8 cellular contexts compared by ENCODE assay signal in genomic region chr1:204407314-204407971, GRCh38. TPM values are rescaled to one million over a fixed set of nuclear protein-coding genes. Genes with fewer than 3 reads are reported as not detected.
A peak's percentile ranks its signal among the peaks of the same experiment; 100 is the strongest.
DNase-seq lines count a peak whose midpoint lies in the region; ATAC-seq, FAIRE-seq and TF ChIP-seq lines count a peak whose summit lies in the region.

No MANE protein-coding gene starts in this region.

- no peak overlapping the region for H4K91ac ChIP-seq in mesenchymal stem cell (ENCODE audit: low read length)

- 0 to 1% methylated on average over 3 of the region's 3 CpGs for WGBS in heart right ventricle, 2 donors
- WGBS in K562 (ENCODE audit: insufficient coverage, low coverage, missing lambda C conversion rate): 0% methylated on average over 3 of the region's 3 CpGs
- 21% methylated on average over 2 of the region's 3 CpGs for WGBS in mesenchymal stem cell
- WGBS in urinary bladder: under 1% methylated on average over 3 of the region's 3 CpGs

- H3K9me1 ChIP-seq in K562 (ENCODE audit: control insufficient read depth, insufficient read depth, low read length): no peaks in the 10 kb centered on the region

- peak overlapping the region in 3 of 10 donors; percentile 98 to 100 (median 99) for H3K27ac ChIP-seq in heart right ventricle
- no peak overlapping the region; the same call in 2 of the 3 replicates for H3K27ac ChIP-seq in K562 (ENCODE audit: extremely low read depth, low read depth, low read length)
- no peak overlapping the region for H3K27ac ChIP-seq in mesenchymal stem cell (ENCODE audit: low read length, poor library complexity, severe bottlenecking)
- no peak overlapping the region for H3K27ac ChIP-seq in urinary bladder (ENCODE audit: low read depth)

- POLR2A ChIA-PET in K562 (lab: Yijun Ruan, JAX): interaction anchor here (0.7 to 5.8 kb wide), 9 partner anchors 9 to 645 kb away, joined by 3 to 87 read pairs (median 3); partner anchors contain the start of gene MDM4

- intact Hi-C loops in heart right ventricle (cut with DNase I) (no loop called here), cardiac septum (cut with DNase I) (no loop called here), K562 (cut with micrococcal nuclease) (no loop called here)

- ATAC-seq in heart right ventricle: no peak
- ATAC-seq in K562: no peak
- no peak for ATAC-seq in HG03135 (IDR thresholded peaks at IDR 0.05; ENCODE audit: unreplicated experiment)

- DNase-seq in heart right ventricle: no peak
- no peak for DNase-seq in cardiac septum (ENCODE audit: low spot score)
- DNase-seq in K562 (ENCODE audit: extremely low read depth in 1 of 4, low spot score in 3 of 4): no peak
- DNase-seq in mesenchymal stem cell: peak; percentile 23
- no peak for DNase-seq in amygdala (lab: John Stamatoyannopoulos, UW)
- DNase-seq in NCI-H748 (lab: John Stamatoyannopoulos, UW; ENCODE audit: unreplicated experiment): no peak

- H3K4me2 ChIP-seq in K562 (ENCODE audit: insufficient read depth, low read length) (peak overlapping the region; percentile 99), mesenchymal stem cell (ENCODE audit: low read length, poor library complexity, severe bottlenecking) (peak overlapping the region; percentile 46)

- no peaks in the 10 kb centered on the region for H3K27me3 ChIP-seq in heart right ventricle
- no peaks in the 10 kb centered on the region for H3K27me3 ChIP-seq in K562 (ENCODE audit: control insufficient read depth in 2 of 2, insufficient read depth in 2 of 2, low read length in 2 of 2)
- no peaks in the 10 kb centered on the region for H3K27me3 ChIP-seq in mesenchymal stem cell (ENCODE audit: control insufficient read depth in 1 of 2, insufficient read depth in 1 of 2, low read length in 2 of 2)

- no peak overlapping the region for H2AK5ac ChIP-seq in mesenchymal stem cell (ENCODE audit: low read length, severe bottlenecking)

- H3K4me1 ChIP-seq in heart right ventricle (peaks cover 0 to 46% (median 33%) of the 10 kb centered on the region in 9 donors), K562 (replicated peaks in 1 of 2; ENCODE audit: control insufficient read depth in 2 of 2, insufficient read depth in 2 of 2, low read length in 2 of 2) (peaks cover 4 to 6% of the 10 kb centered on the region in 2 experiments; a peak in 4 of 5 replicates), mesenchymal stem cell (ENCODE audit: control insufficient read depth, insufficient read depth, low read depth, low read length) (peaks cover under 1% of the 10 kb centered on the region), urinary bladder (ENCODE audit: insufficient read depth) (no peaks in the 10 kb centered on the region)

- H2BK12ac ChIP-seq in mesenchymal stem cell (ENCODE audit: low read length in 2 of 2): no peak overlapping the region

- H3K4me3 ChIP-seq in heart right ventricle (peak overlapping the region; percentile 65 to 97 (median 86)), K562 (peak overlapping the region; percentile 90), mesenchymal stem cell (ENCODE audit: insufficient read depth in 1 of 2, low read depth in 1 of 2, low read length in 2 of 2) (peak overlapping the region in 1 of 2 experiments; percentile 89), urinary bladder (ENCODE audit: low read depth, low read length) (peak overlapping the region; percentile 77)

- H3K4ac ChIP-seq in mesenchymal stem cell (ENCODE audit: low read depth in 1 of 2, low read length in 2 of 2): no peak overlapping the region

- TF ChIP-seq EP300 in K562 (IDR thresholded peaks at IDR 0.05; ENCODE audit: low read length): no peak

- peaks cover 3% of the 10 kb centered on the region for H3K79me1 ChIP-seq in mesenchymal stem cell (replicated peaks; ENCODE audit: low read length, poor library complexity, severe bottlenecking)

- peaks cover 83% of the 10 kb centered on the region for H3K79me2 ChIP-seq in K562 (ENCODE audit: control insufficient read depth, insufficient read depth, low read length)

- H4K8ac ChIP-seq in mesenchymal stem cell (ENCODE audit: low read length): no peak overlapping the region

- no peak overlapping the region for H2BK5ac ChIP-seq in mesenchymal stem cell (ENCODE audit: low read depth, low read length, poor library complexity, severe bottlenecking)

- no peak for FAIRE-seq in K562 (lab: Jason Lieb, UNC)

- H2AFZ ChIP-seq in K562 (ENCODE audit: low read depth, low read length) (no peak overlapping the region), mesenchymal stem cell (ENCODE audit: low read depth, low read length) (no peak overlapping the region)

- TF ChIP-seq POLR2A in K562 (conservative IDR thresholded peaks at IDR 0.05): no peak

- in situ Hi-C loops in K562 (cut with MboI): no loop called here

- H3K18ac ChIP-seq in mesenchymal stem cell (ENCODE audit: low read depth in 1 of 2, low read length in 2 of 2): no peak overlapping the region

- no peak for TF ChIP-seq CTCF in heart right ventricle (IDR thresholded peaks at IDR 0.05)
- TF ChIP-seq CTCF in K562 (IDR thresholded peaks at IDR 0.05 in 2 of 3, conservative IDR thresholded peaks at IDR 0.05 in 1 of 3; ENCODE audit: insufficient read depth in 2 of 3, low read depth in 1 of 3, low read length in 3 of 3): no peak

- no peak overlapping the region for H3K14ac ChIP-seq in mesenchymal stem cell (ENCODE audit: low read length in 2 of 2)

- H3K9ac ChIP-seq in K562 (ENCODE audit: insufficient read depth in 1 of 2, low read depth in 2 of 2, low read length in 2 of 2): peak overlapping the region in 1 of 2 experiments; percentile 95; a peak in 3 of 4 replicates
- peak overlapping the region; percentile 100 for H3K9ac ChIP-seq in mesenchymal stem cell (ENCODE audit: low read length)

- peaks cover 0 to 53% (median 21%) of the 10 kb centered on the region in 9 donors for H3K36me3 ChIP-seq in heart right ventricle
- peaks cover 80% of the 10 kb centered on the region for H3K36me3 ChIP-seq in K562 (ENCODE audit: control insufficient read depth, insufficient read depth, low read length)
- H3K36me3 ChIP-seq in mesenchymal stem cell (ENCODE audit: control insufficient read depth in 1 of 2, insufficient read depth in 2 of 2, low read depth in 1 of 2, low read length in 2 of 2): peaks cover 8 to 59% of the 10 kb centered on the region in 2 experiments
- peaks cover 2% of the 10 kb centered on the region for H3K36me3 ChIP-seq in urinary bladder (ENCODE audit: insufficient read depth)

- no peak overlapping the region for H3K23ac ChIP-seq in mesenchymal stem cell (ENCODE audit: low read length in 2 of 2)

- H3K9me3 ChIP-seq in heart right ventricle (no peaks in the 10 kb centered on the region), K562 (replicated peaks; ENCODE audit: control insufficient read depth, insufficient read depth, low read depth, low read length) (no peaks in the 10 kb centered on the region), mesenchymal stem cell (ENCODE audit: control insufficient read depth, low read length) (no peaks in the 10 kb centered on the region)

- CTCF ChIA-PET in K562 (lab: Yijun Ruan, JAX; ENCODE audit: low intra/inter-chr PET ratio): interaction anchor here (0.8 kb wide), 1 partner anchor 24 kb away, joined by 3 read pairs; no protein-coding TSS in a partner anchor

- TF ChIP-seq RAD21 in K562 (CRISPR knock-in tag; conservative IDR thresholded peaks at IDR 0.05 in 1 of 2, IDR thresholded peaks at IDR 0.05 in 1 of 2): no peak

- no peak overlapping the region for H2BK120ac ChIP-seq in mesenchymal stem cell (ENCODE audit: low read depth, low read length)

- peaks cover 56% of the 10 kb centered on the region for H4K20me1 ChIP-seq in K562 (replicated peaks; ENCODE audit: control insufficient read depth, insufficient read depth, low read length)

- H2BK15ac ChIP-seq in mesenchymal stem cell (ENCODE audit: low read depth, poor library complexity, severe bottlenecking): no peak overlapping the region

- no TSS peak for BruUV-seq in K562 (replicated peaks; lab: Mats Ljungman, UMichigan)

RNA-seq across cellular contexts. Expression of gene PPP1R15B, which starts 4.2 kb away (rescaled TPM):
- 10 to 100 TPM; 18.1 to 47.3 (median 22.5) TPM for total RNA-seq in heart right ventricle
- 10 to 100 TPM in 1 of 2 donors, 1 to 10 TPM in 1; 8.4 to 13.0 TPM for polyA plus RNA-seq in heart right ventricle
- 21.2 TPM for total RNA-seq in cardiac septum
- 89.5 and 106 TPM in 2 replicates for total RNA-seq in K562 (2011; cell fraction: chromatin; rRNA removed; ENCODE audit: low replicate concordance)
- 92.1 and 92.6 TPM in 2 replicates for total RNA-seq in K562 (2011; cell fraction: nucleolus; rRNA removed)
- total RNA-seq in K562 (2011; cell fraction: nucleoplasm; rRNA removed): 106 and 121 TPM in 2 replicates
- total RNA-seq in K562 (2014; rRNA removed): 30.8 and 32.3 TPM in 2 replicates
- total RNA-seq in K562 (2014; rRNA removed; fragmentation: Illumina TruSeq; extraction: Trizol): 42.2 and 45.5 TPM in 2 replicates
- 30.6 and 32.4 TPM in 2 replicates for total RNA-seq in K562 (2015; rRNA removed; fragmentation: Illumina TruSeq; extraction: Trizol)
- total RNA-seq in K562 (2021): 46.5 and 48.1 TPM in 2 replicates
- polyA plus RNA-seq in K562 (2011; rRNA removed): 24.6 and 27.0 TPM in 2 replicates
- 19.2 and 23.1 TPM in 2 replicates for polyA plus RNA-seq in K562 (2011; cell fraction: cytosol; rRNA removed)
- polyA plus RNA-seq in K562 (2011; cell fraction: nucleus; rRNA removed): 18.4 and 20.5 TPM in 2 replicates
- 15.8 and 22.5 TPM in 2 replicates for polyA plus RNA-seq in K562 (2012)
- 34.2 and 36.5 TPM in 2 replicates for polyA plus RNA-seq in K562 (2014; fragmentation: Illumina TruSeq; extraction: Trizol)
- 10 to 100 TPM; 17.0 to 24.7 TPM for polyA plus RNA-seq in K562 (2014; fragmentation: Nextera tagmentation; extraction: Ambion mirVana)
- polyA plus RNA-seq in K562 (2014; rRNA removed): 26.9 and 27.2 TPM in 2 replicates
- polyA minus RNA-seq in K562 (2011; rRNA and poly(A)+ RNA removed): 47.0 and 63.2 TPM in 2 replicates
- polyA minus RNA-seq in K562 (2011; cell fraction: cytosol; rRNA and poly(A)+ RNA removed): 38.7 and 39.2 TPM in 2 replicates
- polyA minus RNA-seq in K562 (2011; cell fraction: nucleus; rRNA and poly(A)+ RNA removed): 36.5 and 72.2 TPM in 2 replicates
- polyA plus RNA-seq in mesenchymal stem cell (2013, experiment 1 of 2): 19.9 TPM
- 19.0 TPM for polyA plus RNA-seq in mesenchymal stem cell (2013, experiment 2 of 2)
- total RNA-seq in urinary bladder: 45.2 TPM
- polyA plus RNA-seq in urinary bladder: 28.3 TPM

RNA-seq across cellular contexts. Expression of gene PLEKHA6, which starts 47.7 kb away (rescaled TPM):
- total RNA-seq in heart right ventricle (10 to 100 TPM in 9 of 10 donors, 1 to 10 TPM in 1; 4.8 to 34.9 (median 19.2) TPM), cardiac septum (27.9 TPM), K562 (2014; rRNA removed) (not detected in 2 replicates), K562 (2014; rRNA removed; fragmentation: Illumina TruSeq; extraction: Trizol) (not detected in 2 replicates), K562 (2015; rRNA removed; fragmentation: Illumina TruSeq; extraction: Trizol) (0.04 and 0.34 TPM in 2 replicates), K562 (2021) (0.29 and 0.33 TPM in 2 replicates), urinary bladder (15.1 TPM)
- polyA plus RNA-seq in heart right ventricle (10 to 100 TPM in 1 of 2 donors, 1 to 10 TPM in 1; 3.3 to 18.2 TPM), K562 (2011; rRNA removed) (0.01 TPM in 2 replicates), K562 (2014; fragmentation: Illumina TruSeq; extraction: Trizol) (not detected in 2 replicates), K562 (2014; fragmentation: Nextera tagmentation; extraction: Ambion mirVana) (under 1 TPM in 1 of 2 experiments, not detected in 1; under 0.01 TPM), K562 (2014; rRNA removed) (0.01 TPM in 1 of 2 replicates, not detected in the other), urinary bladder (9.5 TPM)
- total RNA-seq in K562 (2011; cell fraction: chromatin; rRNA removed; ENCODE audit: low replicate concordance): 0.09 and 0.14 TPM in 2 replicates
- total RNA-seq in K562 (2011; cell fraction: nucleolus; rRNA removed): 0.17 TPM in 1 of 2 replicates, not detected in the other
- total RNA-seq in K562 (2011; cell fraction: nucleoplasm; rRNA removed): 0.15 TPM in 1 of 2 replicates, not detected in the other
- polyA plus RNA-seq in K562 (2011; cell fraction: cytosol; rRNA removed): 0.01 TPM in 1 of 2 replicates, not detected in the other
- 0.06 and 0.24 TPM in 2 replicates for polyA plus RNA-seq in K562 (2011; cell fraction: nucleus; rRNA removed)
- 0.21 and 0.35 TPM in 2 replicates for polyA plus RNA-seq in K562 (2012)
- polyA minus RNA-seq in K562 (2011; rRNA and poly(A)+ RNA removed): 0.04 and 0.06 TPM in 2 replicates
- polyA minus RNA-seq in K562 (2011; cell fraction: cytosol; rRNA and poly(A)+ RNA removed): not detected in 2 replicates
- polyA minus RNA-seq in K562 (2011; cell fraction: nucleus; rRNA and poly(A)+ RNA removed): under 0.01 and 0.11 TPM in 2 replicates
- 4.0 TPM for polyA plus RNA-seq in mesenchymal stem cell (2013, experiment 1 of 2)
- polyA plus RNA-seq in mesenchymal stem cell (2013, experiment 2 of 2): 4.8 TPM

Comparison
In these comparisons a context has a peak if more than half of its experiments do, and no peak if none do; other contexts are left out.
1. RNA of gene PLEKHA6, which starts 47.7 kb away (total RNA-seq): 27.9 TPM in cardiac septum (single experiment), 4.8 to 34.9 TPM in heart right ventricle and 15.1 TPM in urinary bladder (single experiment); 0.04 to 0.34 TPM in K562; every median in the first group is over 4 times any median in the second.